9 cellular contexts compared by ENCODE assay signal in the genomic region with DNA sequence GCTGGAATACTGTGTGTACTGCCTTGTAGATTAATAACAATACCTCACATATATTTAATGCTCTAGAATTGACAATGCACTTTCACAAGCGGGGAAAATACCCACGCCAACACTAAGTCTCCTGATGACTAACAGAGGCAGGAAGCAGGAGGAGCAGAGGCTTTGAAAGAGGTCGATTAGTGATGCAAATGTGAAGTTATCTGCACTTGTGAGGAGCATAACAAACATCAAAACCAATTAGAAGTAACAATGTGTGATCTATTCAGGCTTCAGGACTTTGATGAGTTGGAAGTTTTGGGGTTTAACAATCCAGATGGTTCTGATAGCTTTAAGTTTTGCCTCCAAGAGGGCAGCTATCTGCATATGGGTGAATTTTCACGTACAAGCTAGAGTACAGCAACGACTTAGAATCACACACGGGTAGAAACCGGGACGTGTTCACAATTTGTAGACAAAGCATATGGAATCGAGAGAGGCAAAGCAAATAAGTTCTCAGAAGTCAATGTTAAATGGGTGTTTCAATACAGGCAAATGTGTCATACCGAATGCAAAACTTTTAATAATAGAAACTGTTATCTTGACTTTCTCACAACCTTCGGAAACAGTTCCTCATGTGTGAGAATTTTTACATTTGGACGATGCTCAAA.
DNase-seq lines count a peak whose midpoint lies in the region; ATAC-seq, FAIRE-seq and TF ChIP-seq lines count a peak whose summit lies in the region.
"Had no signal": no experiment of that assay in that cellular context is flagged by ENCODE, and none has a peak within 500 bp of the region (broad histone marks: within the 10 kb centered on the region; RNA-seq: fewer than 3 reads in every experiment).

No MANE protein-coding gene starts in this region.

- FAIRE-seq in endothelial cell of umbilical vein (lab: Jason Lieb, UNC) = peak; percentile 88
- FAIRE-seq: TTC549 had no signal

- no peaks in the 10 kb centered on the region for H3K9me1 ChIP-seq in endothelial cell of umbilical vein (replicated peaks; ENCODE audit: control insufficient read depth, extremely low read depth, insufficient read depth, low read length)

- BruUV-seq in endothelial cell of umbilical vein (replicated peaks; lab: Mats Ljungman, UMichigan) = no TSS peak

- no peak overlapping the region for H3K4me3 ChIP-seq in endothelial cell of umbilical vein (replicated peaks in 1 of 3; ENCODE audit: insufficient read depth in 1 of 3, low read depth in 1 of 3, low read length in 3 of 3)

- H4K20me1 ChIP-seq in endothelial cell of umbilical vein (replicated peaks; ENCODE audit: control insufficient read depth, extremely low read depth, insufficient read depth, low read length) = no peaks in the 10 kb centered on the region

- H3K27me3 ChIP-seq in endothelial cell of umbilical vein (ENCODE audit: control insufficient read depth in 2 of 2, insufficient read depth in 2 of 2, low read length in 2 of 2) = no peaks in the 10 kb centered on the region

- peaks cover 24% of the 10 kb centered on the region for H3K4me1 ChIP-seq in endothelial cell of umbilical vein (ENCODE audit: control insufficient read depth, extremely low read depth, insufficient read depth, low read length)

- DNase-seq in activated CD4-positive, alpha-beta T cell treated with anti-CD3 and anti-CD28 coated beads for 1 hour = peak; percentile 14
- DNase-seq in endothelial cell of umbilical vein (ENCODE audit: low read depth, low spot score) = peak; percentile 86
- DNase-seq in stimulated activated CD4-positive, alpha-beta T cell treated with anti-CD3 and anti-CD28 coated beads, TNF-alpha, amount 100 ng/mL, for 4 hours (ENCODE audit: low read depth in 3 of 3) = peak in 2 of 3 experiments; percentile 15 to 37
- DNase-seq in HPDE6-E6E7 (ENCODE audit: extremely low spot score) = no peak
- no peak for DNase-seq in HUDEP-2 (lab: John Stamatoyannopoulos, UW; ENCODE audit: unreplicated experiment in 76 of 76)
- DNase-seq in islet precursor cell = no peak

- no peak overlapping the region for H3K9ac ChIP-seq in endothelial cell of umbilical vein (replicated peaks; ENCODE audit: extremely low read depth, insufficient read depth, low read length)

- CTCF ChIA-PET in endothelial cell of umbilical vein (lab: Charles Lee) = interaction anchor here (1.1 to 2.4 kb wide), 5 partner anchors 12 to 232 kb away, joined by 3 to 9 read pairs (median 4); no protein-coding TSS in a partner anchor

- dilution Hi-C loops in endothelial cell of umbilical vein (cut with MboI; ENCODE audit: extremely low pct_ligation_motif_present, low sequenced_read_pairs) = no loop called here

- TF ChIP-seq CTCF in endothelial cell of umbilical vein (IDR thresholded peaks at IDR 0.05; ENCODE audit: extremely low read depth in 1 of 2, insufficient read depth in 1 of 2, low read depth in 1 of 2, low read length in 2 of 2) = no peak

- no peak for TF ChIP-seq POLR2A in endothelial cell of umbilical vein (IDR thresholded peaks at IDR 0.05; ENCODE audit: low read depth, low read length)

- H3K36me3 ChIP-seq in endothelial cell of umbilical vein (ENCODE audit: control insufficient read depth in 2 of 2, extremely low read depth in 1 of 2, insufficient read depth in 2 of 2, low read length in 2 of 2) = no peaks in the 10 kb centered on the region

- peak overlapping the region; percentile 34 for H3K4me2 ChIP-seq in endothelial cell of umbilical vein (ENCODE audit: insufficient read depth, low read length)

- H2AFZ ChIP-seq in endothelial cell of umbilical vein (ENCODE audit: low read depth, low read length) = peak overlapping the region; percentile 9

- H3K79me2 ChIP-seq in endothelial cell of umbilical vein (ENCODE audit: control insufficient read depth, insufficient read depth, low read length) = no peaks in the 10 kb centered on the region

- H3K27ac ChIP-seq in endothelial cell of umbilical vein (ENCODE audit: insufficient read depth, low read depth, low read length) = peak overlapping the region; percentile 32

- peak; percentile 41 for ATAC-seq in GM18861 (IDR thresholded peaks at IDR 0.05; ENCODE audit: unreplicated experiment)
- ATAC-seq in HG02938 (IDR thresholded peaks at IDR 0.05; ENCODE audit: unreplicated experiment) = peak; percentile 41

- intact Hi-C loops in endothelial cell of umbilical vein (cut with micrococcal nuclease) = no loop called here

- H3K9me3 ChIP-seq in endothelial cell of umbilical vein (replicated peaks; ENCODE audit: control insufficient read depth, insufficient read depth, low read length) = no peaks in the 10 kb centered on the region

- POLR2A ChIA-PET in endothelial cell of umbilical vein (lab: Charles Lee) = no interaction called here

TF ChIP-seq in endothelial cell of umbilical vein, 7 proteins besides CTCF, POLR2A, EP300 and RAD21:
- TF ChIP-seq EZH2 (IDR thresholded peaks at IDR 0.05; ENCODE audit: borderline replicate concordance, low read depth, low read length, severe bottlenecking) (no peak), POLR2AphosphoS5 (IDR thresholded peaks at IDR 0.05; ENCODE audit: insufficient read depth, low read depth, low read length) (no peak), FOS (IDR thresholded peaks at IDR 0.05; ENCODE audit: borderline replicate concordance, insufficient read depth, low read length) (peak; percentile 41), JUN (IDR thresholded peaks at IDR 0.05; ENCODE audit: borderline replicate concordance, insufficient read depth, insufficient read length, low read depth) (peak; percentile 34)

Comparison
In these comparisons a context has a peak if more than half of its experiments do, and no peak if none do; other contexts are left out.
1. DNase-seq: peak in activated CD4-positive, alpha-beta T cell treated with anti-CD3 and anti-CD28 coated beads for 1 hour (single experiment), endothelial cell of umbilical vein (single experiment) and stimulated activated CD4-positive, alpha-beta T cell treated with anti-CD3 and anti-CD28 coated beads, TNF-alpha, amount 100 ng/mL, for 4 hours (2 of 3); none in HPDE6-E6E7 (single experiment), HUDEP-2 (0 of 76) and islet precursor cell (single experiment).